Comparison of ENCODE assay signal across 8 cellular contexts in genomic region chr6:89999154-89999553, GRCh38.
DNase-seq lines count a peak whose midpoint lies in the region; ATAC-seq and TF ChIP-seq lines count a peak whose summit lies in the region.

No MANE protein-coding gene starts in this region.

- H2AK5ac ChIP-seq in IMR-90 (ENCODE audit: low read depth, low read length): no peak overlapping the region

- WGBS in IMR-90 (ENCODE audit: extremely low coverage in 2 of 2, insufficient read length in 1 of 2), 2 experiments: no CpG with 5 or more reads among the region's 4 CpGs
- WGBS in ovary, 3 donors: 46 to 55% (median 51%) methylated on average over 4 of the region's 4 CpGs

- H3K18ac ChIP-seq in IMR-90 (ENCODE audit: low read depth, low read length): no peak overlapping the region

- H2BK5ac ChIP-seq in IMR-90 (ENCODE audit: low read depth, low read length, poor library complexity, severe bottlenecking): no peak overlapping the region

- H3K4me2 ChIP-seq in IMR-90 (ENCODE audit: low read depth, low read length): no peak overlapping the region

- H3K36me3 Mint-ChIP-seq in T-helper 17 cell (ENCODE audit: low read depth): peaks cover 5% of the 10 kb centered on the region

- no peak overlapping the region for H3K56ac ChIP-seq in IMR-90 (ENCODE audit: extremely low read depth, insufficient read depth, low read length)

- in situ Hi-C loops in IMR-90 (cut with MboI; ENCODE audit: low sequenced_read_pairs): no loop called here

- POLR2A ChIA-PET in IMR-90 (lab: Charles Lee; ENCODE audit: unreplicated experiment): no interaction called here

- no peaks in the 10 kb centered on the region for H4K20me1 ChIP-seq in IMR-90 (ENCODE audit: insufficient read depth, low read length)

- dilution Hi-C loops in IMR-90 (cut with HindIII; ENCODE audit: low sequenced_read_pairs, unreplicated experiment): no loop called here

- H3K27me3 ChIP-seq in IMR-90 (ENCODE audit: control insufficient read depth, insufficient read depth, low read length) (no peaks in the 10 kb centered on the region), ovary (no peaks in the 10 kb centered on the region)

- TF ChIP-seq EP300 in ovary (IDR thresholded peaks at IDR 0.05): no peak

- BruUV-seq in IMR-90 (replicated peaks; lab: Mats Ljungman, UMichigan): no TSS peak

- CTCF ChIA-PET in IMR-90 (lab: Yijun Ruan, JAX): interaction anchor here (0.8 kb wide), 1 partner anchor 29 kb away, joined by 3 read pairs; no protein-coding TSS in a partner anchor

- TF ChIP-seq RAD21 in IMR-90 (IDR thresholded peaks at IDR 0.05; ENCODE audit: low read length): no peak

- H2AK9ac ChIP-seq in IMR-90 (replicated peaks; ENCODE audit: low read depth, low read length, poor library complexity): no peak overlapping the region

- H3K79me1 ChIP-seq in IMR-90 (ENCODE audit: low read depth in 1 of 2, low read length in 2 of 2): no peaks in the 10 kb centered on the region

- no peak for ATAC-seq in IMR-90 (ENCODE audit: low read depth)
- ATAC-seq in T-helper 17 cell: no peak
- no peak for ATAC-seq in GM18909 (IDR thresholded peaks at IDR 0.05; ENCODE audit: poor library complexity, unreplicated experiment)
- ATAC-seq in HG03342 (IDR thresholded peaks at IDR 0.05; ENCODE audit: unreplicated experiment): no peak
- no peak for ATAC-seq in HG03196 (IDR thresholded peaks at IDR 0.05; ENCODE audit: unreplicated experiment)

- intact Hi-C loops in IMR-90 (cut with micrococcal nuclease): no loop called here
- intact Hi-C loops in ovary (cut with DNase I): no loop called here

- H3K9me1 ChIP-seq in IMR-90 (ENCODE audit: insufficient read depth, low read length): peaks cover 3% of the 10 kb centered on the region

- no peak overlapping the region for H3K4me3 ChIP-seq in IMR-90 (ENCODE audit: insufficient read depth, low read depth, low read length)
- H3K4me3 ChIP-seq in ovary: no peak overlapping the region

- H2BK20ac ChIP-seq in IMR-90 (ENCODE audit: low read depth, low read length): no peak overlapping the region

- H3K4me1 Mint-ChIP-seq in T-helper 17 cell: peaks cover 6% of the 10 kb centered on the region

- H3K27ac ChIP-seq in IMR-90 (ENCODE audit: insufficient read depth, low read length) (no peak overlapping the region), ovary (no peak overlapping the region)

- peak; percentile 23 for DNase-seq in IMR-90
- DNase-seq in NCI-H345 (lab: John Stamatoyannopoulos, UW): peak; percentile 96
- peak; percentile 86 for DNase-seq in astrocyte of the hippocampus (ENCODE audit: low read depth, low spot score)
- DNase-seq in ovary: peak in 3 of 5 donors; percentile 24 to 39 (median 30)
- no peak for DNase-seq in T-helper 17 cell

- no peak overlapping the region for H2BK120ac ChIP-seq in IMR-90 (ENCODE audit: low read depth, low read length)

- no peak overlapping the region for H2BK15ac ChIP-seq in IMR-90 (ENCODE audit: low read depth, low read length)

- no peak overlapping the region for H3K4ac ChIP-seq in IMR-90 (ENCODE audit: low read depth, low read length)

- no peak overlapping the region for H3K4me3 Mint-ChIP-seq in T-helper 17 cell

- no peak for TF ChIP-seq CTCF in IMR-90 (conservative IDR thresholded peaks at IDR 0.05; ENCODE audit: low read depth, low read length)
- TF ChIP-seq CTCF in ovary (IDR thresholded peaks at IDR 0.05): no peak

- H2AFZ ChIP-seq in IMR-90 (replicated peaks; ENCODE audit: low read length, poor library complexity): no peak overlapping the region

- H3K36me3 ChIP-seq in IMR-90 (ENCODE audit: control insufficient read depth, insufficient read depth, low read length) (no peaks in the 10 kb centered on the region; the same call in 1 of the 2 replicates), ovary (no peaks in the 10 kb centered on the region)

- H3K27ac Mint-ChIP-seq in T-helper 17 cell: no peak overlapping the region

- no peaks in the 10 kb centered on the region for H3K9me3 ChIP-seq in IMR-90 (ENCODE audit: control insufficient read depth, insufficient read depth, low read length)
- H3K9me3 ChIP-seq in ovary: no peaks in the 10 kb centered on the region
- H3K9me3 ChIP-seq in T-helper 17 cell (ENCODE audit: control insufficient read depth, low read length, poor library complexity, severe bottlenecking): no peaks in the 10 kb centered on the region

- H4K5ac ChIP-seq in IMR-90 (ENCODE audit: low read depth, low read length): no peak overlapping the region

- H3K4me1 ChIP-seq in IMR-90 (ENCODE audit: control insufficient read depth, insufficient read depth, low read length): peaks cover 5% of the 10 kb centered on the region
- peaks cover 2% of the 10 kb centered on the region for H3K4me1 ChIP-seq in ovary (ENCODE audit: insufficient read depth)

- no peak overlapping the region for H3K9ac ChIP-seq in IMR-90 (ENCODE audit: low read depth, low read length)

- no peak overlapping the region for H3K23ac ChIP-seq in IMR-90 (ENCODE audit: low read depth, low read length)

- H4K91ac ChIP-seq in IMR-90 (ENCODE audit: insufficient read depth, low read depth, low read length): no peak overlapping the region

- TF ChIP-seq POLR2A in IMR-90 (IDR thresholded peaks at IDR 0.05; ENCODE audit: low read depth, low read length) (no peak), ovary (IDR thresholded peaks at IDR 0.05) (no peak)

- H3K14ac ChIP-seq in IMR-90 (replicated peaks; ENCODE audit: low read depth, low read length): no peak overlapping the region

- H4K8ac ChIP-seq in IMR-90 (ENCODE audit: low read depth in 2 of 2, low read length in 2 of 2): no peak overlapping the region

- no peaks in the 10 kb centered on the region for H3K27me3 Mint-ChIP-seq in T-helper 17 cell

TF ChIP-seq in IMR-90, 13 proteins besides CTCF, POLR2A, EP300 and RAD21:
- TF ChIP-seq BHLHE40 (IDR thresholded peaks at IDR 0.05; ENCODE audit: low read depth, low read length) (no peak), RCOR1 (IDR thresholded peaks at IDR 0.05; ENCODE audit: insufficient replicate concordance, low read length) (no peak), FOS (IDR thresholded peaks at IDR 0.05; ENCODE audit: low read depth, low read length) (no peak), CHD1 (IDR thresholded peaks at IDR 0.05; ENCODE audit: low read depth, low read length) (no peak), NFE2L2 (IDR thresholded peaks at IDR 0.05; ENCODE audit: low read depth, low read length) (no peak), MAFK (IDR thresholded peaks at IDR 0.05; ENCODE audit: low read depth, low read length) (no peak), RFX5 (IDR thresholded peaks at IDR 0.05; ENCODE audit: low read depth, low read length) (no peak), SMC3 (IDR thresholded peaks at IDR 0.05; ENCODE audit: low read depth, low read length) (no peak), CEBPB (IDR thresholded peaks at IDR 0.05; ENCODE audit: low read depth, low read length) (no peak), MAZ (IDR thresholded peaks at IDR 0.05; ENCODE audit: borderline replicate concordance, low read depth, low read length) (no peak)
- TF ChIP-seq, protein P1, sequence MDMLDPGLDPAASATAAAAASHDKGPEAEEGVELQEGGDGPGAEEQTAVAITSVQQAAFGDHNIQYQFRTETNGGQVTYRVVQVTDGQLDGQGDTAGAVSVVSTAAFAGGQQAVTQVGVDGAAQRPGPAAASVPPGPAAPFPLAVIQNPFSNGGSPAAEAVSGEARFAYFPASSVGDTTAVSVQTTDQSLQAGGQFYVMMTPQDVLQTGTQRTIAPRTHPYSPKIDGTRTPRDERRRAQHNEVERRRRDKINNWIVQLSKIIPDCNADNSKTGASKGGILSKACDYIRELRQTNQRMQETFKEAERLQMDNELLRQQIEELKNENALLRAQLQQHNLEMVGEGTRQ (IDR thresholded peaks at IDR 0.05; ENCODE audit: low read depth, low read length): no peak

Comparison
In these comparisons a context has a peak if more than half of its experiments do, and no peak if none do; other contexts are left out.
1. DNase-seq: peak in IMR-90 (single experiment), NCI-H345 (single experiment), astrocyte of the hippocampus (single experiment) and ovary (3 of 5); none in T-helper 17 cell (0 of 3).